ENCODE assay signal across 9 cellular contexts in the genomic region with DNA sequence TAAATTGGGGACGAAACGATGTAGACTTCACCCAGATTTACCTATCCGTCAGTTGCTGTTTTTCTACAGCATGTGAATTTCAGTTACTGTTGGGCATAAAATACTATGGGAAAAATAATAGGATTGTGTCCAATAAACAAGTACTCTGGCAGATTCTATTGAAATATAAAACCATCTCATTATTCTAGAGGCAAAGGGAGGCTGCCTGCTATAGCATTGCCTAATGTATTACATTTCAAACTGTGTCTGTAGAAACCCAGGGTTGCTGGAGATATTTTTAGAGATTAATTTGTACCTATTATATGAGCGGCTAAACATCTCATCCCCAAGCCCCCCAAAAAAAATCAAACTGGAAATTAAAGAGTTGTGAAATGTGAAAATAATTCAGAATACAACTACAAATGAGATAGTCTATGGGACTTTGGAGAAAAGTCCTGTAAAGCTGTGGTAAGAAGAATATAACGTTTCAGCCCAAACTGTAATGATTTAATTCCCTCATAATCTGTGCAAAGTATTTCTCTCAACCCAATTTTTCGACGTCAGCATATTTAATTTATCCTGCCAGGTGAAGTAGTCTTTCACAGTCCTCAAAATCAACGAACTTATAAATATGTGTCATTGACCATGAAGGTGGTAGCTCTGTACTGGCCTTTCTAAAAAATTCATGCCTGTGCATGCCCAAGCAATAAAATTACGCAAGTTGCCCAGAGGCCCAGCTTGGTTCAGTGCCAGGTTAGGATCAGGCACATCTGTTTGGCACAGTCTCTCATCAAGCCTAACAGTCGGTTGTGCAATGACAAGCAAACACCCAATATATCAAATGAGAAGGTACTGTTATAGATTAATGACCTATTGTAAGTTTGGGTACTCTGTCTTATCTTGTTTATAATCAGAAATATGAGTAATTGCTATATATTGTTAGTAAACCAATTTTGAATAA. TPM values are rescaled to one million over a fixed set of nuclear protein-coding genes. Genes with fewer than 3 reads are reported as not detected.
A peak's percentile ranks its signal among the peaks of the same experiment; 100 is the strongest.
DNase-seq lines count a peak whose midpoint lies in the region; ATAC-seq, FAIRE-seq and TF ChIP-seq lines count a peak whose summit lies in the region.
"Had no signal": no experiment of that assay in that cellular context is flagged by ENCODE, and none has a peak within 500 bp of the region (broad histone marks: within the 10 kb centered on the region; RNA-seq: fewer than 3 reads in every experiment).

No MANE protein-coding gene starts in this region.

- no peak for TF ChIP-seq POLR2A in A549 (IDR thresholded peaks at IDR 0.05; ENCODE audit: low read length)

- H3K27me3 ChIP-seq in MM.1S (replicated peaks; ENCODE audit: insufficient read depth, low read length) (no peaks in the 10 kb centered on the region), SK-N-SH (ENCODE audit: insufficient read depth) (no peaks in the 10 kb centered on the region)

- H3K27ac ChIP-seq in A549 (peak overlapping the region; percentile 78 to 85), MM.1S (ENCODE audit: low read length) (no peak overlapping the region), SK-N-SH (ENCODE audit: low read depth in 2 of 2, low read length in 1 of 2) (peak overlapping the region; percentile 12 to 96; a peak in 3 of 4 replicates)

- TF ChIP-seq RAD21 in A549 (conservative IDR thresholded peaks at IDR 0.05 in 1 of 2, IDR thresholded peaks at IDR 0.05 in 1 of 2) (no peak; a peak in 1 of 5 replicates), SK-N-SH (IDR thresholded peaks at IDR 0.05; ENCODE audit: low read length) (no peak)

- ATAC-seq in A549 (peak; percentile 58; a peak in 4 of 6 replicates), HG02763 (IDR thresholded peaks at IDR 0.05; ENCODE audit: unreplicated experiment) (no peak)

- H3K4me1 ChIP-seq in A549 (peaks cover 43% of the 10 kb centered on the region), MM.1S (ENCODE audit: low read length) (no peaks in the 10 kb centered on the region), SK-N-SH (ENCODE audit: control insufficient read depth in 1 of 2, insufficient read depth in 2 of 2, low read depth in 1 of 2, low read length in 1 of 2) (peaks cover 20 to 36% of the 10 kb centered on the region in 2 experiments)

- CTCF ChIA-PET in A549 (lab: Yijun Ruan, JAX), result interaction anchor here (0.6 to 13.4 kb wide), 38 partner anchors 10 to 658 kb away, joined by 3 to 130 read pairs (median 5); a partner anchor contains a TSS
- CTCF ChIA-PET in SK-N-SH (lab: Yijun Ruan, JAX), result interaction anchor here (0.6 to 12.4 kb wide), 43 partner anchors 11 to 1185 kb away, joined by 3 to 189 read pairs (median 7); a partner anchor contains a TSS

- H3K4me2 ChIP-seq in A549 (peak overlapping the region; percentile 69), MM.1S (ENCODE audit: low read depth, low read length) (no peak overlapping the region), SK-N-SH (peak overlapping the region; percentile 57)

- TF ChIP-seq EP300 in A549 (IDR thresholded peaks at IDR 0.05) (peak; percentile 39 to 71; a peak in 2 of 5 replicates), SK-N-SH (IDR thresholded peaks at IDR 0.05; ENCODE audit: borderline replicate concordance in 1 of 2, low read depth in 1 of 2, low read length in 1 of 2) (peak; percentile 64 to 93; a peak in 3 of 4 replicates)

- H3F3A ChIP-seq in MM.1S (ENCODE audit: insufficient read depth, low read length), result no peaks in the 10 kb centered on the region
- H3F3A ChIP-seq in SK-N-SH (replicated peaks; ENCODE audit: insufficient read depth), result peaks cover 6% of the 10 kb centered on the region

- POLR2A ChIA-PET in A549 (lab: Yijun Ruan, JAX) (interaction anchor here (1.0 to 1.2 kb wide), 2 partner anchors 12 to 65 kb away, joined by 4 read pairs; no protein-coding TSS in a partner anchor), SK-N-SH (lab: Yijun Ruan, JAX) (interaction anchor here (1.0 to 3.5 kb wide), 10 partner anchors 11 to 59 kb away, joined by 3 to 27 read pairs (median 6); a partner anchor contains a TSS)

- H3K9me3 ChIP-seq in A549 (no peaks in the 10 kb centered on the region), MM.1S (replicated peaks; ENCODE audit: insufficient read depth, low read length) (no peaks in the 10 kb centered on the region), SK-N-SH (no peaks in the 10 kb centered on the region)

- H3K79me2 ChIP-seq in MM.1S (ENCODE audit: low read length) (no peaks in the 10 kb centered on the region), SK-N-SH (ENCODE audit: insufficient read depth) (peaks cover 87% of the 10 kb centered on the region)

- H3K36me3 ChIP-seq in MM.1S (replicated peaks; ENCODE audit: insufficient read depth, low read length) (no peaks in the 10 kb centered on the region), SK-N-SH (replicated peaks in 1 of 2; ENCODE audit: control insufficient read depth in 1 of 2, insufficient read depth in 2 of 2, low read length in 1 of 2) (no peaks in the 10 kb centered on the region)

- H3K9ac ChIP-seq in MM.1S (ENCODE audit: low read length), result no peak overlapping the region
- no peak overlapping the region; the same call in 1 of the 2 replicates for H3K9ac ChIP-seq in SK-N-SH

- peak in 1 of 2 experiments; percentile 79 for DNase-seq in A549 (ENCODE audit: low read depth in 1 of 2, low spot score in 1 of 2)
- DNase-seq in MM.1S, result no peak
- DNase-seq in SK-N-SH, result peak; percentile 70
- peak; percentile 59 for DNase-seq in iris pigment epithelial cell (ENCODE audit: low read depth)
- no peak for DNase-seq in activated CD4-positive, CD25-positive, alpha-beta regulatory T cell treated with anti-CD3 and anti-CD28 coated beads, Interleukin-2, amount 50 U/mL, for 72 hours
- DNase-seq in effector CD8-positive, alpha-beta T cell (lab: John Stamatoyannopoulos, UW), result no peak
- DNase-seq in GM19238 (ENCODE audit: insufficient read length, low spot score), result no peak

- H2AFZ ChIP-seq in MM.1S (ENCODE audit: low read length) (0 out of 2 replicates have a peak overlapping the region, but pooled peaks have one; percentile 5), SK-N-SH (ENCODE audit: low read depth) (no peak overlapping the region)

- H3K4me3 ChIP-seq in A549 (no peak overlapping the region), MM.1S (ENCODE audit: low read length) (no peak overlapping the region), SK-N-SH (ENCODE audit: low read depth in 2 of 2, low read length in 1 of 2) (no peak overlapping the region; a peak in 1 of 4 replicates)

- peak; percentile 59 for FAIRE-seq in A549 (lab: Jason Lieb, UNC)

- 57% methylated on average over 10 of the region's 10 CpGs for WGBS in A549 (ENCODE audit: missing lambda C conversion rate)
- 56% methylated on average over 10 of the region's 10 CpGs for WGBS in SK-N-SH (ENCODE audit: low lambda C conversion rate)

- no peaks in the 10 kb centered on the region for H3K9me2 ChIP-seq in MM.1S (replicated peaks; ENCODE audit: insufficient read depth, low read length)
- H3K9me2 ChIP-seq in SK-N-SH, result no peaks in the 10 kb centered on the region

- TF ChIP-seq CTCF in A549 (IDR thresholded peaks at IDR 0.05) (no peak), MM.1S (IDR thresholded peaks at IDR 0.05; ENCODE audit: low read length) (no peak), SK-N-SH (IDR thresholded peaks at IDR 0.05) (no peak)

- H4K20me1 ChIP-seq in MM.1S (ENCODE audit: insufficient read depth, low read length) (no peaks in the 10 kb centered on the region), SK-N-SH (ENCODE audit: insufficient read depth) (peaks cover 11% of the 10 kb centered on the region)

TF ChIP-seq in A549, 52 proteins besides CTCF, POLR2A, EP300 and RAD21 (continues in another document):
- TF ChIP-seq SMC3 (IDR thresholded peaks at IDR 0.05) (peak; percentile 33; the same call in 2 of the 3 replicates), RCOR1 (IDR thresholded peaks at IDR 0.05; ENCODE audit: low read depth, low read length) (no peak), MAZ (IDR thresholded peaks at IDR 0.05; ENCODE audit: borderline replicate concordance, low read depth, low read length) (no peak)

TF ChIP-seq in SK-N-SH, 30 proteins besides CTCF, POLR2A, EP300 and RAD21 (continues in another document):
- TF ChIP-seq RCOR1 (IDR thresholded peaks at IDR 0.05; ENCODE audit: low read length), result peak; percentile 98
- 0 out of 2 replicates have a peak, but pooled peaks have one; percentile 13 for TF ChIP-seq JUND (IDR thresholded peaks at IDR 0.05)
- peak; percentile 68; the same call in 1 of the 2 replicates for TF ChIP-seq FOXJ3 (CRISPR knock-in tag; IDR thresholded peaks at IDR 0.05)
- peak; percentile 63; the same call in 1 of the 2 replicates for TF ChIP-seq MXI1 (IDR thresholded peaks at IDR 0.05; ENCODE audit: low read depth, low read length)
- no peak for TF ChIP-seq TAF1 (IDR thresholded peaks at IDR 0.05; ENCODE audit: borderline replicate concordance, low read depth, low read length)
- TF ChIP-seq, protein P1, sequence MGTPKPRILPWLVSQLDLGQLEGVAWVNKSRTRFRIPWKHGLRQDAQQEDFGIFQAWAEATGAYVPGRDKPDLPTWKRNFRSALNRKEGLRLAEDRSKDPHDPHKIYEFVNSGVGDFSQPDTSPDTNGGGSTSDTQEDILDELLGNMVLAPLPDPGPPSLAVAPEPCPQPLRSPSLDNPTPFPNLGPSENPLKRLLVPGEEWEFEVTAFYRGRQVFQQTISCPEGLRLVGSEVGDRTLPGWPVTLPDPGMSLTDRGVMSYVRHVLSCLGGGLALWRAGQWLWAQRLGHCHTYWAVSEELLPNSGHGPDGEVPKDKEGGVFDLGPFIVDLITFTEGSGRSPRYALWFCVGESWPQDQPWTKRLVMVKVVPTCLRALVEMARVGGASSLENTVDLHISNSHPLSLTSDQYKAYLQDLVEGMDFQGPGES (IDR thresholded peaks at IDR 0.05; ENCODE audit: low read depth, low read length), result no peak
- peak; percentile 92 for TF ChIP-seq NFIC (IDR thresholded peaks at IDR 0.05; ENCODE audit: borderline replicate concordance)
- TF ChIP-seq CHD2 (IDR thresholded peaks at IDR 0.05; ENCODE audit: low read length, partially characterized antibody), result peak; percentile 78
- TF ChIP-seq GABPA (IDR thresholded peaks at IDR 0.05; ENCODE audit: low read depth), result no peak

RNA-seq across cellular contexts. Expression of a gene that starts 10.3 kb away (rescaled TPM):
- polyA plus RNA-seq in A549 (2011; rRNA removed) (2.7 and 3.5 TPM in 2 replicates), A549 (2017; fragmentation: RNase III; extraction: RNeasy Plus Mini Kit Qiagen cat#74134 plus additional on column Dnase treatment) (2.0 to 3.6 TPM (median 2.6 TPM) in 3 replicates), SK-N-SH (2012; rRNA removed) (13.0 and 18.1 TPM in 2 replicates)
- polyA plus RNA-seq in A549 (2012; cell fraction: cytosol; rRNA removed), result 0.13 and 0.15 TPM in 2 replicates
- 1.3 TPM in 2 replicates for polyA plus RNA-seq in A549 (2012; cell fraction: nucleus; rRNA removed)
- 5.2 and 7.1 TPM in 2 replicates for polyA minus RNA-seq in A549 (2011; rRNA and poly(A)+ RNA removed)
- polyA plus RNA-seq in SK-N-SH (2012; cell fraction: cytosol; rRNA removed), result 17.4 and 22.1 TPM in 2 replicates
- 13.8 and 25.4 TPM in 2 replicates for polyA plus RNA-seq in SK-N-SH (2012; cell fraction: nucleus; rRNA removed)
- polyA plus RNA-seq: CD4-positive, CD25-positive, alpha-beta regulatory T cell had no signal

Comparison
In these comparisons a context has a peak if more than half of its experiments do, and no peak if none do; other contexts are left out.
1. DNase-seq: peak in SK-N-SH (single experiment) and iris pigment epithelial cell (single experiment); none in MM.1S (single experiment), activated CD4-positive, CD25-positive, alpha-beta regulatory T cell treated with anti-CD3 and anti-CD28 coated beads, Interleukin-2, amount 50 U/mL, for 72 hours (single experiment), effector CD8-positive, alpha-beta T cell (single experiment) and GM19238 (single experiment).